ENCODE assay signal across 8 cellular contexts in the genomic region with DNA sequence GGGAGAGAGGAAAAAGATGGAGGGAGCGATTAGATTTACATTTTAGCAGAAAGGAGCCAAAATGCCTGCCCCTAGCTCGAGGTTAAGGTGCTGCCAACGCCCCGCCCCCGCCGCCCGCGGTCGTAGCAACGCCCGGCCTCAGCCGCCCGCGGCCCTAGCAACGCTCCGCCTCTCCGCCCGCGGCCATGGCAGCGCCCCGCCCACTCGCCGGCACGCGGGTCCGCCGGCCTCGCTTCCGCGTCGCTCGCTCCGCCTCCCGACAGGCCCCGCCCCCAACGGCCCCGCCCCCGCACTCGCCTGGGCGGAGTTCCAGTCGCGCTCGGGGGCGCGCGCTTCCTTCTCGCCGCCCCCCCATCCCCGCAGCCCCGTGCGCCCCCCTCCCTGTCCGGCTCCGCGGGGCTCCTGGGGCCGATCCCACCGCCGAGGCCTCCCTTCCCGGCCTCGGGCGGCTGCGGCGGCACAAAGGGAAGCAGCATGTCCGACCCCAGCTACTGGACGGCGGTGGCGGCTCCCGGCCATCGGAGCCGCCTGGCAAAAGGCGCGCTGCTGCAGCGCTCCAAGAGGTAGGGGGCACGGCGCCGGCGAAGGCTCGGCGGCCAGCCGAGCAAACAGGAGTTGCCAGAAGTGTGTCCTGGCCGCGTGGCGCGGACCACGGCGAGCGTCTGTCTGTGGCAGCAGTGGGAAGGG. TPM values are rescaled to one million over a fixed set of nuclear protein-coding genes. Genes with fewer than 3 reads are reported as not detected.
DNase-seq lines count a peak whose midpoint lies in the region; ATAC-seq and TF ChIP-seq lines count a peak whose summit lies in the region.

No MANE protein-coding gene starts in this region.

- peaks cover 35% of the 10 kb centered on the region for H3K4me1 Mint-ChIP-seq in activated CD4-positive, alpha-beta T cell treated with anti-CD3 and anti-CD28 coated beads for 36 hours

- intact Hi-C loops in activated CD4-positive, alpha-beta T cell treated with anti-CD3 and anti-CD28 coated beads for 36 hours (cut with DNase I, micrococcal nuclease) = loop anchor here (1.0 to 2.0 kb wide), 13 partner anchors 21 to 518 kb away; partner anchors contain the start of genes PIK3R2 (in 2 of the 2), ELL (in 1 of the 2), LSM4 (in 1 of the 2) and MAP1S (in 1 of the 2)
- intact Hi-C loops in left colon (cut with DNase I, micrococcal nuclease) = loop anchor here in 1 of 2 donors (10.0 kb wide), 1 partner anchor 47 kb away; no protein-coding TSS in a partner anchor

- no peak for TF ChIP-seq CTCF in choroid plexus epithelial cell (conservative IDR thresholded peaks at IDR 0.05; ENCODE audit: low read depth, low read length)

- H3K4me3 ChIP-seq in ACC112 (ENCODE audit: low read depth, low read length) = peak overlapping the region; percentile 85
- H3K4me3 ChIP-seq in choroid plexus epithelial cell (ENCODE audit: low read depth, low read length) = peak overlapping the region; percentile 68

- H3K27ac Mint-ChIP-seq in activated CD4-positive, alpha-beta T cell treated with anti-CD3 and anti-CD28 coated beads for 36 hours = peak overlapping the region; percentile 84

- peak overlapping the region; percentile 74 for H3K4me3 Mint-ChIP-seq in activated CD4-positive, alpha-beta T cell treated with anti-CD3 and anti-CD28 coated beads for 36 hours

- H3K27me3 ChIP-seq in ACC112 (ENCODE audit: insufficient read depth, low read length) = no peaks in the 10 kb centered on the region

- H3K36me3 ChIP-seq in ACC112 (ENCODE audit: insufficient read depth, low read length) = no peaks in the 10 kb centered on the region

- H3K79me2 ChIP-seq in ACC112 (ENCODE audit: control insufficient read depth, insufficient read depth, low read length, unreplicated experiment) = no peaks in the 10 kb centered on the region

- POLR2A ChIA-PET in activated CD4-positive, alpha-beta T cell treated with anti-CD3 and anti-CD28 coated beads for 36 hours (lab: Charles Lee) = no interaction called here

- H2AFZ ChIP-seq in ACC112 (ENCODE audit: low read length, unreplicated experiment) = peak overlapping the region; percentile 50

- H3K4me1 ChIP-seq in ACC112 (ENCODE audit: control insufficient read depth, insufficient read depth, low read length, unreplicated experiment) = peaks cover 4% of the 10 kb centered on the region

- CTCF ChIA-PET in activated CD4-positive, alpha-beta T cell treated with anti-CD3 and anti-CD28 coated beads for 36 hours (lab: Charles Lee) = interaction anchor here (0.6 to 1.3 kb wide), 6 partner anchors 26 to 121 kb away, joined by 3 to 4 read pairs (median 3); no protein-coding TSS in a partner anchor

- no peaks in the 10 kb centered on the region for H3K9me3 Mint-ChIP-seq in activated CD4-positive, alpha-beta T cell treated with anti-CD3 and anti-CD28 coated beads for 36 hours (ENCODE audit: low read depth)

- peak; percentile 70 for DNase-seq in NCI-H460 (ENCODE audit: extremely low read depth, low read depth)
- peak; percentile 97 for DNase-seq in activated CD4-positive, alpha-beta T cell treated with anti-CD3 and anti-CD28 coated beads for 36 hours
- peak; percentile 85 for DNase-seq in choroid plexus epithelial cell (ENCODE audit: low read depth)
- peak; percentile 86 to 95 for DNase-seq in left colon
- peak; percentile 92 to 95 for DNase-seq in stimulated activated CD4-positive, alpha-beta T cell treated with anti-CD3 and anti-CD28 coated beads, Interleukin-1b, Interleukin-23, amount 100 ng/mL, for 1 hour (ENCODE audit: low read depth in 2 of 2)

- H3K36me3 Mint-ChIP-seq in activated CD4-positive, alpha-beta T cell treated with anti-CD3 and anti-CD28 coated beads for 36 hours (ENCODE audit: low read depth) = peaks cover 3% of the 10 kb centered on the region

- no peaks in the 10 kb centered on the region for H3K27me3 Mint-ChIP-seq in activated CD4-positive, alpha-beta T cell treated with anti-CD3 and anti-CD28 coated beads for 36 hours

- H3K27ac ChIP-seq in ACC112 (ENCODE audit: low read depth, low read length) = no peak overlapping the region

- ATAC-seq in GM18870 (IDR thresholded peaks at IDR 0.05; ENCODE audit: unreplicated experiment) (peak; percentile 54), HG03175 (IDR thresholded peaks at IDR 0.05; ENCODE audit: unreplicated experiment) (peak; percentile 86), left colon (peak; percentile 92)
- peak; percentile 79 for ATAC-seq in activated CD4-positive, alpha-beta T cell treated with anti-CD3 and anti-CD28 coated beads for 36 hours

RNA-seq across cellular contexts. Expression of gene MAST3, which starts 20.3 kb away (rescaled TPM):
- 2.1 and 3.0 TPM in 2 replicates for total RNA-seq in NCI-H460 (2014; rRNA removed; shearing (Covaris generic))
- polyA plus RNA-seq in NCI-H460 (2014; cell fraction: nucleus; rRNA removed) = 1.4 and 2.0 TPM in 2 replicates
- 10 to 100 TPM; 17.4 to 20.1 TPM for total RNA-seq in activated CD4-positive, alpha-beta T cell treated with anti-CD3 and anti-CD28 coated beads for 36 hours
- total RNA-seq in left colon = 10 to 100 TPM; 33.6 to 38.6 TPM

RNA-seq across cellular contexts. Expression of gene IL12RB1, which starts 31.1 kb away (rescaled TPM):
- total RNA-seq in NCI-H460 (2014; rRNA removed; shearing (Covaris generic)) = not detected in 2 replicates
- polyA plus RNA-seq in NCI-H460 (2014; cell fraction: nucleus; rRNA removed) = not detected in 2 replicates
- 10 to 100 TPM; 17.2 to 20.0 TPM for total RNA-seq in activated CD4-positive, alpha-beta T cell treated with anti-CD3 and anti-CD28 coated beads for 36 hours
- total RNA-seq in left colon = 1 to 10 TPM in 1 of 2 donors, under 1 TPM in 1; 0.98 to 3.9 TPM

RNA-seq across cellular contexts. Expression of gene PIK3R2, which starts 35.1 kb away (rescaled TPM):
- total RNA-seq in NCI-H460 (2014; rRNA removed; shearing (Covaris generic)) = 7.7 and 11.9 TPM in 2 replicates
- polyA plus RNA-seq in NCI-H460 (2014; cell fraction: nucleus; rRNA removed) = 5.4 and 26.6 TPM in 2 replicates
- 10 to 100 TPM; 18.9 to 20.2 TPM for total RNA-seq in activated CD4-positive, alpha-beta T cell treated with anti-CD3 and anti-CD28 coated beads for 36 hours
- total RNA-seq in left colon = 10 to 100 TPM; 37.4 to 41.1 TPM

RNA-seq across cellular contexts. Expression of gene IFI30, which starts 55.8 kb away (rescaled TPM):
- 14.8 and 16.6 TPM in 2 replicates for total RNA-seq in NCI-H460 (2014; rRNA removed; shearing (Covaris generic))
- 22.1 and 23.3 TPM in 2 replicates for polyA plus RNA-seq in NCI-H460 (2014; cell fraction: nucleus; rRNA removed)
- total RNA-seq in activated CD4-positive, alpha-beta T cell treated with anti-CD3 and anti-CD28 coated beads for 36 hours = 10 to 100 TPM; 20.4 to 29.5 TPM
- 10 to 100 TPM; 47.5 to 79.3 TPM for total RNA-seq in left colon
